Comparison of ENCODE assay signal across 14 cellular contexts in genomic region chr6:161575508-161576254, GRCh38.
"Had no signal": no experiment of that assay in that cellular context is flagged by ENCODE, and none has a peak within 500 bp of the region (broad histone marks: within the 10 kb centered on the region; RNA-seq: fewer than 3 reads in every experiment).

No MANE protein-coding gene starts in this region.

- H3K4me1 ChIP-seq: breast epithelium had no signal

- H3K27me3 Mint-ChIP-seq: activated naive CD8-positive, alpha-beta T cell; stimulated activated memory B cell treated with anti-CD40 and anti-IgM and Interleukin-4, amounts not matched to agents 10 μg/mL and 1 μg/mL and 100 μg/mL, for 72 hours; T-helper 17 cell had no signal

- H3K9me3 ChIP-seq: breast epithelium had no signal

- H3K4me1 Mint-ChIP-seq: stimulated activated memory B cell treated with anti-CD40 and anti-IgM and Interleukin-4, amounts not matched to agents 10 μg/mL and 1 μg/mL and 100 μg/mL, for 72 hours had no signal

- H3K9me3 Mint-ChIP-seq: nephron had no signal

- H3K4me3 ChIP-seq: breast epithelium had no signal

- DNase-seq: activated CD4-positive, alpha-beta T cell treated with anti-CD3 and anti-CD28 coated beads, Interleukin-2, amount 50 U/mL, for 48 hours; activated effector memory CD4-positive, alpha-beta T cell treated with anti-CD3 and anti-CD28 coated beads, Interleukin-2, amount 50 U/mL, for 16 hours; activated T-cell treated with anti-CD3 and anti-CD28 coated beads, Interleukin-2, amount 50 U/mL, for 4 hours; dermis blood vessel endothelial cell; endodermal cell; erythroblast; small intestine; T-helper 17 cell; trophoblast cell had no signal

- ATAC-seq: activated CD4-positive, CD25-positive, alpha-beta regulatory T cell treated with anti-CD3 and anti-CD28 coated beads, Interleukin-2, amount 50 U/mL, for 24 hours; activated T-cell treated with anti-CD3 and anti-CD28 coated beads, Interleukin-2, amount 50 U/mL, for 4 hours; stimulated activated memory B cell treated with anti-CD40 and anti-IgM and Interleukin-4, amounts not matched to agents 10 μg/mL and 1 μg/mL and 100 μg/mL, for 72 hours; T-helper 17 cell had no signal

- H3K27me3 ChIP-seq: breast epithelium had no signal

- H3K27ac Mint-ChIP-seq: activated naive CD8-positive, alpha-beta T cell; endodermal cell; nephron; stimulated activated memory B cell treated with anti-CD40 and anti-IgM and Interleukin-4, amounts not matched to agents 10 μg/mL and 1 μg/mL and 100 μg/mL, for 72 hours; T-helper 17 cell had no signal

- H3K4me3 Mint-ChIP-seq: activated naive CD8-positive, alpha-beta T cell; activated T-cell treated with anti-CD3 and anti-CD28 coated beads, Interleukin-2, amount 50 U/mL, for 4 hours; endodermal cell; nephron; stimulated activated memory B cell treated with anti-CD40 and anti-IgM and Interleukin-4, amounts not matched to agents 10 μg/mL and 1 μg/mL and 100 μg/mL, for 72 hours; T-helper 17 cell had no signal

- H3K27ac ChIP-seq: breast epithelium had no signal

- H3K36me3 ChIP-seq: breast epithelium had no signal

- FAIRE-seq: small intestine had no signal

- H3K36me3 Mint-ChIP-seq: stimulated activated memory B cell treated with anti-CD40 and anti-IgM and Interleukin-4, amounts not matched to agents 10 μg/mL and 1 μg/mL and 100 μg/mL, for 72 hours had no signal
